ENCODE assay signal across 1 cellular context in the genomic region with DNA sequence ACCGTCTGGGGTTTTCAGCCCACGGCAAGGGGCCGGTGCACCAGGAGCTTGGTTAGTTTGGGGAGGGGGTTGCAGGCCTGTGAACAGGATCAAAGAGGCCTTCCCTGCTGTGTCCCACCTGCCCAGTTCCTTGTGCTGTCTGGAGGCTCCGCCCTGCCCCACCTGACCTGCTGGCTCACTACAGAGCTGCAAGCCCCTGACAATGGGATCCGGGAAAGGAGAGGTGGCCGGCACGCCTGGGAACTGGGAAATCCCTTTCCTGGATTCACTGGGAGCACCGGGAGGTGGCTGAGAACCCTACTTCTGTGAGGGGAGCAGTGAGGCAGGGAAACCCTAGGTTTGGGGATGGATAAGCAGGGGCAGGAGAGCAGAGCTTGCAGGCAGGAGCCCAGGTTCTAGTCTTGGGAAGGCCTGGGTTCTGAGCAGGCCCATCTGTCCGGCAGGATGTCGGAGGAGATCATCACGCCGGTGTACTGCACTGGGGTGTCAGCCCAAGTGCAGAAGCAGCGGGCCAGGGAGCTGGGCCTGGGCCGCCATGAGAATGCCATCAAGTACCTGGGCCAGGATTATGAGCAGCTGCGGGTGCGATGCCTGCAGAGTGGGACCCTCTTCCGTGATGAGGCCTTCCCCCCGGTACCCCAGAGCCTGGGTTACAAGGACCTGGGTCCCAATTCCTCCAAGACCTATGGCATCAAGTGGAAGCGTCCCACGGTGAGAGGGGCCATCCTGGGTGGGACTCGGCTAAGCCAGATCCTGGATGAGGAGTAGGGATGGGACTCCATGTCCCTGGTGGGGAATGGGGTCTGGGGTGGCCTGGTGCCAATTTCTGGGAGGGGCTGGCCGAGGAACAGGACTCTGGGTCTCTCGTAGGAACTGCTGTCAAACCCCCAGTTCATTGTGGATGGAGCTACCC.
TF ChIP-seq lines count a peak whose summit lies in the region.

No MANE protein-coding gene starts in this region.

TF ChIP-seq in GM12878, 131 proteins besides CTCF, POLR2A, EP300 and RAD21:
- TF ChIP-seq GATAD2B (conservative IDR thresholded peaks at IDR 0.05; ENCODE audit: low read depth) (0 out of 2 replicates have a peak, but pooled peaks have one; percentile 11), IKZF1 (conservative IDR thresholded peaks at IDR 0.05) (peak; percentile 27; the same call in 1 of the 2 replicates), CEBPZ (IDR thresholded peaks at IDR 0.05; ENCODE audit: low read depth, low read length) (no peak), IKZF2 (IDR thresholded peaks at IDR 0.05) (0 out of 4 replicates have a peak, but pooled peaks of 1 of the 2 experiments have one; percentile 6), WRNIP1 (IDR thresholded peaks at IDR 0.05; ENCODE audit: borderline replicate concordance, low read depth, low read length) (no peak), ATF2 (IDR thresholded peaks at IDR 0.05; ENCODE audit: low read length) (no peak), RAD51 (IDR thresholded peaks at IDR 0.05) (peak; percentile 35; the same call in 1 of the 2 replicates), USF1 (IDR thresholded peaks at IDR 0.05; ENCODE audit: borderline replicate concordance, extremely low read length, insufficient read depth, low read depth, low read length) (peak; percentile 22)
TF ChIP-seq in GM12878: peak in this region for 5.
